Comparison of ENCODE assay signal across 8 cellular contexts in the genomic region with DNA sequence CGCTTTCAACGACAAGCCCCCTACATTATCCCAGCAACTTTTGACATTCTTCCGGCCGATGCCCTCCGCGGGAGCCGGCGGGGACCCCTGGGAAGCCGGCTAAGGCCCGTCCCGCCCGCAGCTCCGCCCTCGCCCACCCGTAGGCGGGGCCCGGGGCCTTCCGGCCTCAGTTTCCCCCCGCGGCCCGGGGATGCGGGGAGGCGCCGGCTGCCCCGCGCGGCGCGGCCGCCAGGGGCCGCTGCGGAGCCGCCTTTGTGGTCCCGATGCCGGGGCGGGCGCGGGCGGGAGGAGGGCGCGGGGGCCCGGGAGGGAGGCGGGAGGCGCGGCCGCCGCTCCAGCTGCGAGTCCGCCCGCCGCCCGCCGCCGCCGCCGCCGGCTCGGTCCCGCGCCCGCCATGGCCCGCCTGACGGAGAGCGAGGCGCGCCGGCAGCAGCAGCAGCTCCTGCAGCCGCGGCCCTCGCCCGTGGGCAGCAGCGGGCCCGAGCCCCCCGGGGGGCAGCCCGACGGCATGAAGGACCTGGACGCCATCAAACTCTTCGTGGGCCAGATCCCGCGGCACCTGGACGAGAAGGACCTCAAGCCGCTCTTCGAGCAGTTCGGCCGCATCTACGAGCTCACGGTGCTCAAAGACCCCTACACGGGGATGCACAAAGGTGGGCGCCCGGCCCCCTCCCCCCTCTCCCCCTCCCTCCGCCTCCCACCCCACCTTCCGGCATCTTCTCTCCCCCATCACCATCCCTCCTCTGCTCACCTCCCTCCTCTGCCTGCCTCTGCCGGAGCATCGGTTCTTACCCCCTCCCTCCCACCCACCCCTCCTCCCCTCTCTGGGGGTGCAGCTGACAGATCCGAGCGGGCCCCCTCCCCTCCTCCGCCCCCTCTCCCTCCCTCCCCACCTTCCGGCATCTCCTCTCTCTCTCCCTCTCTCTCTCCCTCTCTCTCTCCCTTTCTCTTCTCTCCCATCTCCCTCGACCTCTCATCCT. TPM values are rescaled to one million over a fixed set of nuclear protein-coding genes. Genes with fewer than 3 reads are reported as not detected.
A peak's percentile ranks its signal among the peaks of the same experiment; 100 is the strongest.
DNase-seq lines count a peak whose midpoint lies in the region; ATAC-seq, FAIRE-seq and TF ChIP-seq lines count a peak whose summit lies in the region.

Gene CELF5, plus strand, starts transcription at position 316 of the 980 bp plus-strand sequence. Its CDS starts 79 bp downstream, at position 395.

- H3K27ac ChIP-seq in HCT116 (ENCODE audit: low read depth, low read length) (no peak within 1 kb of the TSS), astrocyte (ENCODE audit: low read depth, low read length) (no peak within 1 kb of the TSS), iPS-20b (ENCODE audit: low read length) (no peak within 1 kb of the TSS)

- POLR2A ChIA-PET in HCT116 (lab: Charles Lee): no interaction called here

- peak; percentile 18 for TF ChIP-seq CTCF in AG09309 (IDR thresholded peaks at IDR 0.05; ENCODE audit: control insufficient read depth, insufficient read depth, low read depth, low read length, missing control alignments)
- peak in 1 of 3 experiments; percentile 19; a peak in 2 of 6 replicates for TF ChIP-seq CTCF in HCT116 (IDR thresholded peaks at IDR 0.05 in 2 of 3, conservative IDR thresholded peaks at IDR 0.05 in 1 of 3; ENCODE audit: borderline replicate concordance in 1 of 3, insufficient read depth in 1 of 3, low read depth in 2 of 3, low read length in 2 of 3)
- no peak for TF ChIP-seq CTCF in astrocyte (IDR thresholded peaks at IDR 0.05; ENCODE audit: insufficient read depth, low read depth, low read length)

- H3K4me3 Mint-ChIP-seq in astrocyte (ENCODE audit: unreplicated experiment): no peak within 1 kb of the TSS

- H3K4me1 ChIP-seq in HCT116 (ENCODE audit: control insufficient read depth in 1 of 2, insufficient read depth in 2 of 2, low read length in 2 of 2) (no peaks in the 10 kb centered on the region; a peak in 1 of 4 replicates), astrocyte (ENCODE audit: insufficient read depth, low read length) (no peaks in the 10 kb centered on the region), iPS-20b (ENCODE audit: insufficient read depth, low read length) (no peaks in the 10 kb centered on the region)

- no peak for TF ChIP-seq POLR2A in HCT116 (IDR thresholded peaks at IDR 0.05; ENCODE audit: borderline replicate concordance, extremely low read depth, insufficient read depth, insufficient read length)

- no peaks in the 10 kb centered on the region for H3K36me3 Mint-ChIP-seq in astrocyte (ENCODE audit: low read depth, unreplicated experiment)

- no TSS peak for BruUV-seq in HCT116 (replicated peaks; lab: Mats Ljungman, UMichigan)

- H3K27me3 ChIP-seq in HCT116 (ENCODE audit: insufficient read depth, low read length) (peaks cover 8% of the 10 kb centered on the region), astrocyte (ENCODE audit: insufficient read depth, low read length) (peaks cover 23% of the 10 kb centered on the region), iPS-20b (ENCODE audit: insufficient read depth, low read length) (peaks cover 25% of the 10 kb centered on the region)

- FAIRE-seq in astrocyte (lab: Jason Lieb, UNC): no peak

- intact Hi-C loops in HCT116 (cut with micrococcal nuclease): no loop called here

- no peak within 1 kb of the TSS for H3K4me3 ChIP-seq in AG09309 (ENCODE audit: control insufficient read depth, low read depth, low read length)
- peak within 1 kb of the TSS; percentile 19 to 28; a peak in 2 of 4 replicates for H3K4me3 ChIP-seq in HCT116 (replicated peaks in 1 of 2; ENCODE audit: low read depth in 1 of 2, low read length in 2 of 2)
- H3K4me3 ChIP-seq in astrocyte (ENCODE audit: insufficient read depth, low read depth, low read length): no peak within 1 kb of the TSS
- peak within 1 kb of the TSS; percentile 57; the same call in 1 of the 2 replicates for H3K4me3 ChIP-seq in iPS-20b (ENCODE audit: low read length)

- peaks cover 37% of the 10 kb centered on the region for H3K27me3 Mint-ChIP-seq in astrocyte (ENCODE audit: low read depth, unreplicated experiment)

- no peaks in the 10 kb centered on the region for H3K9me2 ChIP-seq in HCT116 (ENCODE audit: insufficient read depth)

- RAD21 ChIA-PET in HCT116 (lab: Charles Lee; ENCODE audit: low non-redundant PET in 1 of 2, low total read pairs in 2 of 2, uncharacterized antibody in 2 of 2, unreplicated experiment in 2 of 2): no interaction called here

- no peak within 1 kb of the TSS for H3K27ac Mint-ChIP-seq in astrocyte (ENCODE audit: unreplicated experiment)

- peak; percentile 85 for ATAC-seq in HCT116
- no peak for ATAC-seq in GM18870 (IDR thresholded peaks at IDR 0.05; ENCODE audit: unreplicated experiment)
- no peak for ATAC-seq in GM18520 (IDR thresholded peaks at IDR 0.05; ENCODE audit: unreplicated experiment)

- no peaks in the 10 kb centered on the region for H3K36me3 ChIP-seq in HCT116 (ENCODE audit: control insufficient read depth in 1 of 2, insufficient read depth in 2 of 2, low read length in 2 of 2)
- no peaks in the 10 kb centered on the region for H3K36me3 ChIP-seq in astrocyte (ENCODE audit: insufficient read depth, low read length)
- no peaks in the 10 kb centered on the region for H3K36me3 ChIP-seq in iPS-20b (ENCODE audit: insufficient read depth, low read depth, low read length)

- no peaks in the 10 kb centered on the region for H3K79me2 ChIP-seq in HCT116 (ENCODE audit: insufficient read depth, low read length)
- H3K79me2 ChIP-seq in astrocyte (ENCODE audit: insufficient read depth, low read length): no peaks in the 10 kb centered on the region

- H3K9me3 ChIP-seq in HCT116 (ENCODE audit: control insufficient read depth in 1 of 2, insufficient read depth in 1 of 2, low read depth in 1 of 2, low read length in 2 of 2) (no peaks in the 10 kb centered on the region), astrocyte (ENCODE audit: insufficient read depth, low read depth, low read length) (no peaks in the 10 kb centered on the region), iPS-20b (ENCODE audit: insufficient read depth, low read depth, low read length) (no peaks in the 10 kb centered on the region)

- H3K9me3 Mint-ChIP-seq in astrocyte (ENCODE audit: unreplicated experiment): peaks cover 2% of the 10 kb centered on the region

- no peak within 1 kb of the TSS for H3K9ac ChIP-seq in HCT116 (ENCODE audit: low read length)
- H3K9ac ChIP-seq in astrocyte (ENCODE audit: low read length): no peak within 1 kb of the TSS
- no peak within 1 kb of the TSS for H3K9ac ChIP-seq in iPS-20b (ENCODE audit: low read depth, low read length)

- DNase-seq in AG09309 (ENCODE audit: low read depth) (no peak), HCT116 (ENCODE audit: low read depth, low spot score) (no peak), T-helper 1 cell (peak in 4 of 5 donors; percentile 40 to 67 (median 49)), astrocyte (ENCODE audit: low read depth) (no peak)
- DNase-seq in stimulated activated CD4-positive, alpha-beta T cell treated with anti-CD3 and anti-CD28 coated beads, Interleukin-2, amount 100 ng/mL, for 4 hours (ENCODE audit: low read depth): peak; percentile 50

- peak within 1 kb of the TSS; percentile 54 for H3K4me2 ChIP-seq in HCT116 (ENCODE audit: low read length)
- H3K4me2 ChIP-seq in astrocyte (ENCODE audit: low read length): peak within 1 kb of the TSS; percentile 58

- no peaks in the 10 kb centered on the region for H3K4me1 Mint-ChIP-seq in astrocyte (ENCODE audit: low read depth, unreplicated experiment)

- H4K20me1 ChIP-seq in HCT116 (ENCODE audit: insufficient read depth) (no peaks in the 10 kb centered on the region), astrocyte (ENCODE audit: insufficient read depth, low read length) (no peaks in the 10 kb centered on the region)

- no peak for TF ChIP-seq RAD21 in HCT116 (IDR thresholded peaks at IDR 0.05; ENCODE audit: low read depth)

- CTCF ChIA-PET in HCT116 (lab: Charles Lee): interaction anchor here (0.7 kb wide), 1 partner anchor 9 kb away, joined by 3 read pairs; no protein-coding TSS in a partner anchor

- H2AFZ ChIP-seq in HCT116 (ENCODE audit: low read depth, low read length, poor library complexity, severe bottlenecking) (no peak within 1 kb of the TSS), astrocyte (ENCODE audit: low read depth, low read length) (no peak within 1 kb of the TSS)

TF ChIP-seq in HCT116, 20 proteins besides CTCF, POLR2A, EP300 and RAD21 (continues in another document):
- TF ChIP-seq EZH2phosphoT487 (IDR thresholded peaks at IDR 0.05; ENCODE audit: borderline replicate concordance) (no peak), TCF7L2 (IDR thresholded peaks at IDR 0.05; ENCODE audit: borderline replicate concordance, extremely low read depth, insufficient read depth, insufficient read length) (no peak), CEBPB (IDR thresholded peaks at IDR 0.05; ENCODE audit: low read depth) (no peak), JUND (IDR thresholded peaks at IDR 0.05) (no peak), POLR2AphosphoS5 (IDR thresholded peaks at IDR 0.05; ENCODE audit: low read depth, low read length) (no peak), REST (IDR thresholded peaks at IDR 0.05; ENCODE audit: low read depth) (no peak), SRF (IDR thresholded peaks at IDR 0.05; ENCODE audit: low read depth) (no peak), SP1 (IDR thresholded peaks at IDR 0.05; ENCODE audit: low read depth) (no peak), EZH2 (IDR thresholded peaks at IDR 0.05) (no peak), EGR1 (IDR thresholded peaks at IDR 0.05; ENCODE audit: low read depth) (no peak)

RNA-seq across cellular contexts. Expression of gene CELF5, which starts in this region (rescaled TPM):
- total RNA-seq in HCT116 (2021; ENCODE audit: unreplicated experiment) (2.5 TPM), astrocyte (1.2 and 1.4 TPM in 2 replicates)
- 1.0 and 1.6 TPM in 2 replicates for polyA plus RNA-seq in HCT116 (2012)

Comparison
In these comparisons a context has a peak if more than half of its experiments do, and no peak if none do; other contexts are left out.
1. DNase-seq: peak in T-helper 1 cell (4 of 5) and stimulated activated CD4-positive, alpha-beta T cell treated with anti-CD3 and anti-CD28 coated beads, Interleukin-2, amount 100 ng/mL, for 4 hours (single experiment); none in AG09309 (single experiment), HCT116 (single experiment) and astrocyte (single experiment).
2. H3K4me3 ChIP-seq: peak in HCT116 (2 of 2) and iPS-20b (single experiment); none in AG09309 (single experiment) and astrocyte (single experiment).